Comparison of ENCODE assay signal across 8 cellular contexts in the genomic region with DNA sequence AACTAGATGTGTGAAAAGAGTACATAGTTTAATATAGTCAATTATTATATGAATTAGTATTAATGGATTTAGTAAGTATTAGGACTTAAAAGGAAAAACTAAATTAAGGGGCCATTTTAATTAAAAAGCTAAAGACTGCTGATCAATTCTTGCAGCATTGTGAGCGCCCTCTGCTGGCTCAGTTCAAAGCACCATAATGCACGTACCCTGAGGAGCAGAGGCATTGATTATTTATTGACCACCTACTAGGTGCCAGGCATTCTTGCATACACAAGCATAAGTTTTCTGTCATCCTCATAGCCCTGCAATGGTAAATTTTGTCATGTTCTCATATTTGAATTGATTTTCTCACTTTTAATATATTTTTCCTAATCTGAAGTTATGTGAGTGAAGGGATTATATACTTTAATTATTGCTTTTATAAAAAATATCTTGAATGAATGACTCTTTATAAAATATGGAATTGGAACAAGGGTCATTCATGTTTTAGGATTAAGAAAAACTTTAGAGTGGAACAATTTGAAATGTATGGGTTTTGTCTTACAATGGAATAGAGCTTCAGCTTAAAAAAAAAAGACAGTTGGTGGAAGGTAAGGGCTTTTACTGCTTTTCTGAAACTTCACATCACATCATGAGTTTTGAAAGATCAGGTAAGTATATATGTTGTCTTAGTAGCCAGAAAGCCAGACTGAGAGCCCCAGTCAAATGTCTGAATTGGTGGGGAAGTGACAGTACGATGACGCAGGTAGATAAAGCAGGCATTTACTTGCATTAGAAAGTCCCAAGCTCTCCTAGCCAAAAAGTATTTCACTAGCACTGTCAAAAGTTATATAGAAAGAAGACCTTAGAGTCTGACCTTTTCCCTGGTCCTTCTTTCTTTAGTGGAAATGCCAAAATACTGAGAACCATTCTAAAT. TPM values are rescaled to one million over a fixed set of nuclear protein-coding genes. Genes with fewer than 3 reads are reported as not detected.
A peak's percentile ranks its signal among the peaks of the same experiment; 100 is the strongest.
DNase-seq lines count a peak whose midpoint lies in the region; ATAC-seq, FAIRE-seq and TF ChIP-seq lines count a peak whose summit lies in the region.

No MANE protein-coding gene starts in this region.

- H3K27ac ChIP-seq in AG04450 (ENCODE audit: low read depth, low read length), result no peak overlapping the region

- no peak for ATAC-seq in GM21381 (IDR thresholded peaks at IDR 0.05; ENCODE audit: unreplicated experiment)

- no peaks in the 10 kb centered on the region for H3K9me3 ChIP-seq in AG04450 (ENCODE audit: control insufficient read depth, insufficient read depth, low read length)

- no peaks in the 10 kb centered on the region for H3K27me3 ChIP-seq in AG04450 (ENCODE audit: control insufficient read depth, insufficient read depth, low read length)

- POLR2A ChIA-PET in AG04450 (lab: Yijun Ruan, JAX), result interaction anchor here (0.7 kb wide), 1 partner anchor 481 kb away, joined by 3 read pairs; no protein-coding TSS in a partner anchor

- TF ChIP-seq CTCF in AG04450 (IDR thresholded peaks at IDR 0.05; ENCODE audit: low read depth, low read length), result peak; percentile 88

- DNase-seq in AG04450 (ENCODE audit: low read depth, low spot score) (peak; percentile 20), GM18507 (ENCODE audit: extremely low spot score, insufficient read length, low read depth) (no peak), NCI-H1694 treated with DMSO at 0.1 percent for 48 hours (lab: John Stamatoyannopoulos, UW) (peak; percentile 42), midbrain (lab: John Stamatoyannopoulos, UW) (peak; percentile 11)
- peak; percentile 87 to 88 for DNase-seq in activated CD4-positive, alpha-beta T cell treated with anti-CD3 and anti-CD28 coated beads, Interleukin-2, amount 50 U/mL, for 48 hours
- DNase-seq in effector CD8-positive, alpha-beta T cell (lab: John Stamatoyannopoulos, UW), result peak; percentile 65
- peak; percentile 66 for DNase-seq in stimulated activated CD8-positive, alpha-beta memory T cell treated with anti-CD3 and anti-CD28 coated beads, Interleukin-7, amount 100 ng/mL, for 24 hours (ENCODE audit: low read depth)

- peak; percentile 64 for FAIRE-seq in GM18507 (lab: Jason Lieb, UNC)

- CTCF ChIA-PET in AG04450 (lab: Charles Lee), result interaction anchor here (0.6 to 4.3 kb wide), 45 partner anchors 9 to 1342 kb away, joined by 3 to 95 read pairs (median 4); partner anchors contain the start of gene ITGA4

- H3K4me3 ChIP-seq in AG04450 (ENCODE audit: low read depth, low read length), result no peak overlapping the region

RNA-seq across cellular contexts. Expression of gene ITGA4, which starts 9.7 kb away (rescaled TPM):
- polyA plus RNA-seq in AG04450 (2011; rRNA removed), result 10.6 and 16.7 TPM in 2 replicates
- 9.0 and 25.2 TPM in 2 replicates for polyA minus RNA-seq in AG04450 (2011; rRNA and poly(A)+ RNA removed)
